ENCODE assay signal across 20 cellular contexts in the genomic region with DNA sequence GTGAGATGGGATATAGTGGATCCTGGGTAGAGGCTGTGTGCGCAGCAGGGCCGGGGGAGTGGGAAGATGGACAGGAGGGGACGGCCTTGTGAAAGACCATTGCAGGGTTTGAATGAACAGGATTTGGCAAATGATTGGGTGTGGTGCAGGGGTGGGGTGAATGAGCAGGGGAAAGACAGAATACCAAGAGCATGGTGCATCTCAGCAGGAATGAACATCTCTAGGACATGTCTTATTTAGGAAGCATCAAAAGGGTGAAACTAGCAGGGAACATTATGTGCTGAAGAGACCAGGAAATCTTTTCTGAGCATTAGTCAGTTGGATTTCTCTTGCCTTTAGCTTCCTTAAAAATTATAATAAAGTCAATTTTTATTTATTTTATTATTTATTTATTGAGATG.
DNase-seq lines count a peak whose midpoint lies in the region; ATAC-seq, FAIRE-seq and TF ChIP-seq lines count a peak whose summit lies in the region.
"Had no signal": no experiment of that assay in that cellular context is flagged by ENCODE, and none has a peak within 500 bp of the region (broad histone marks: within the 10 kb centered on the region; RNA-seq: fewer than 3 reads in every experiment).

No MANE protein-coding gene starts in this region.

- no peak overlapping the region for H2AFZ ChIP-seq in neural progenitor cell (replicated peaks)
- H2AFZ ChIP-seq: GM23248 had no signal

- H3K27ac ChIP-seq in epithelial cell of prostate: peak overlapping the region; percentile 45
- no peak overlapping the region for H3K27ac ChIP-seq in neural progenitor cell
- H3K27ac ChIP-seq: GM23248 had no signal

- no peaks in the 10 kb centered on the region for H3K79me2 ChIP-seq in neural progenitor cell (ENCODE audit: low read depth)

- H3K36me3 ChIP-seq in bronchial epithelial cell (ENCODE audit: control insufficient read depth, insufficient read depth, low read length) (no peaks in the 10 kb centered on the region), neural progenitor cell (no peaks in the 10 kb centered on the region)
- H3K36me3 ChIP-seq: BE2C had no signal

- H3K27ac Mint-ChIP-seq in neural progenitor cell (peak overlapping the region; percentile 16), T-cell (no peak overlapping the region)
- H3K27ac Mint-ChIP-seq in activated T-cell treated with anti-CD3 and anti-CD28 coated beads, Interleukin-2, amount 50 U/mL, for 72 hours: no peak overlapping the region
- H3K27ac Mint-ChIP-seq: CD4-positive, alpha-beta T cell had no signal

- H3K4me3 ChIP-seq in bronchial epithelial cell (ENCODE audit: low read depth, low read length) (no peak overlapping the region), neural progenitor cell (no peak overlapping the region), lower leg skin (ENCODE audit: low read depth, poor library complexity, severe bottlenecking) (no peak overlapping the region)
- H3K4me3 ChIP-seq: GM23248 had no signal

- H3K4me1 ChIP-seq in neural progenitor cell: no peaks in the 10 kb centered on the region
- H3K4me1 ChIP-seq: BE2C had no signal

- peaks cover 7% of the 10 kb centered on the region for H3K27me3 Mint-ChIP-seq in neural progenitor cell (ENCODE audit: insufficient read depth, low read depth)
- H3K27me3 Mint-ChIP-seq in T-cell: peaks cover 0 to 3% of the 10 kb centered on the region in 2 donors
- H3K27me3 Mint-ChIP-seq in activated T-cell treated with anti-CD3 and anti-CD28 coated beads, Interleukin-2, amount 50 U/mL, for 72 hours (ENCODE audit: low read depth): no peaks in the 10 kb centered on the region
- H3K27me3 Mint-ChIP-seq: CD4-positive, alpha-beta T cell had no signal

- TF ChIP-seq POLR2A in lower leg skin (IDR thresholded peaks at IDR 0.05): no peak

- H3K9me3 ChIP-seq in neural progenitor cell (ENCODE audit: low read depth): no peaks in the 10 kb centered on the region
- H3K9me3 ChIP-seq: BE2C had no signal

- peaks cover 7% of the 10 kb centered on the region for H3K4me1 Mint-ChIP-seq in neural progenitor cell
- no peaks in the 10 kb centered on the region for H3K4me1 Mint-ChIP-seq in T-cell
- H3K4me1 Mint-ChIP-seq in activated T-cell treated with anti-CD3 and anti-CD28 coated beads, Interleukin-2, amount 50 U/mL, for 72 hours (ENCODE audit: low read depth): no peaks in the 10 kb centered on the region

- POLR2A ChIA-PET in T-cell (lab: Charles Lee): no interaction called here

- H3K4me3 Mint-ChIP-seq in neural progenitor cell (no peak overlapping the region), T-cell (no peak overlapping the region)
- H3K4me3 Mint-ChIP-seq in activated T-cell treated with anti-CD3 and anti-CD28 coated beads, Interleukin-2, amount 50 U/mL, for 72 hours: no peak overlapping the region
- H3K4me3 Mint-ChIP-seq: CD4-positive, alpha-beta T cell had no signal

- peak; percentile 43 for DNase-seq in bronchial epithelial cell (ENCODE audit: low read depth)
- no peak for DNase-seq in epithelial cell of prostate (ENCODE audit: low read depth, low spot score)
- no peak for DNase-seq in neural progenitor cell (ENCODE audit: low spot score)
- no peak for DNase-seq in T-cell
- no peak for DNase-seq in MV-4-11 (lab: John Stamatoyannopoulos, UW)
- DNase-seq in lower leg skin (ENCODE audit: low spot score in 2 of 2): no peak
- DNase-seq in activated T-cell treated with anti-CD3 and anti-CD28 coated beads, Interleukin-2, amount 50 U/mL, for 72 hours: no peak
- DNase-seq: ACHN; BE2C; C1 segment of cervical spinal cord; Calu3; CD4-positive, alpha-beta T cell; DMS53; GM23248; HCEC 1CT had no signal

- H3F3A ChIP-seq in neural progenitor cell (ENCODE audit: low read depth): no peaks in the 10 kb centered on the region

- TF ChIP-seq CTCF in bronchial epithelial cell (IDR thresholded peaks at IDR 0.05; ENCODE audit: insufficient read depth, low read length, severe bottlenecking) (no peak), neural progenitor cell (IDR thresholded peaks at IDR 0.05) (no peak), lower leg skin (IDR thresholded peaks at IDR 0.05) (no peak)

- intact Hi-C loops in lower leg skin (cut with DNase I; ENCODE audit: low total_unique reads): no loop called here

- CTCF ChIA-PET in T-cell (lab: Charles Lee): no interaction called here

- no peaks in the 10 kb centered on the region for H4K20me1 ChIP-seq in neural progenitor cell (ENCODE audit: low read depth)

- peaks cover 6% of the 10 kb centered on the region for H3K36me3 Mint-ChIP-seq in neural progenitor cell
- H3K36me3 Mint-ChIP-seq in T-cell: no peaks in the 10 kb centered on the region
- no peaks in the 10 kb centered on the region for H3K36me3 Mint-ChIP-seq in activated T-cell treated with anti-CD3 and anti-CD28 coated beads, Interleukin-2, amount 50 U/mL, for 72 hours (ENCODE audit: insufficient read depth in 2 of 2)

- ATAC-seq in T-cell (replicated peaks in 1 of 4): no peak
- no peak for ATAC-seq in activated T-cell treated with anti-CD3 and anti-CD28 coated beads, Interleukin-2, amount 50 U/mL, for 72 hours (replicated peaks in 1 of 2)

- H3K4me2 ChIP-seq in neural progenitor cell: no peak overlapping the region

- no peak overlapping the region for H3K9ac ChIP-seq in neural progenitor cell
- H3K9ac ChIP-seq: GM23248 had no signal

- FAIRE-seq in bronchial epithelial cell (lab: Jason Lieb, UNC): no peak
- FAIRE-seq: A204.1, G401.6, GM12891, GM18507, H54 had no signal

- peaks cover 23% of the 10 kb centered on the region for H3K9me3 Mint-ChIP-seq in neural progenitor cell
- H3K9me3 Mint-ChIP-seq in T-cell: no peaks in the 10 kb centered on the region
- no peaks in the 10 kb centered on the region for H3K9me3 Mint-ChIP-seq in activated T-cell treated with anti-CD3 and anti-CD28 coated beads, Interleukin-2, amount 50 U/mL, for 72 hours
- H3K9me3 Mint-ChIP-seq: CD4-positive, alpha-beta T cell had no signal

- H3K27me3 ChIP-seq in bronchial epithelial cell (ENCODE audit: control insufficient read depth, insufficient read depth, low read length): no peaks in the 10 kb centered on the region
- H3K27me3 ChIP-seq in neural progenitor cell: no peaks in the 10 kb centered on the region
- H3K27me3 ChIP-seq: BE2C had no signal

- 77 to 80% methylated on average over 3 of the region's 3 CpGs for WGBS in lower leg skin, 2 donors
